9 cellular contexts compared by ENCODE assay signal in genomic region chr14:92728781-92729364, GRCh38. TPM values are rescaled to one million over a fixed set of nuclear protein-coding genes. Genes with fewer than 3 reads are reported as not detected.
A peak's percentile ranks its signal among the peaks of the same experiment; 100 is the strongest.
DNase-seq lines count a peak whose midpoint lies in the region; ATAC-seq and FAIRE-seq lines count a peak whose summit lies in the region.
"Had no signal": no experiment of that assay in that cellular context is flagged by ENCODE, and none has a peak within 500 bp of the region (broad histone marks: within the 10 kb centered on the region; RNA-seq: fewer than 3 reads in every experiment).

No MANE protein-coding gene starts in this region.

- FAIRE-seq in RCC 7860 (lab: Jason Lieb, UNC), result peak; percentile 47
- FAIRE-seq: A204.1 had no signal

- H3K4me3 ChIP-seq in H7 (ENCODE audit: insufficient read depth, low read depth, low read length), result no peak overlapping the region

- peaks cover 6% of the 10 kb centered on the region for H3K36me3 ChIP-seq in H7 (replicated peaks; ENCODE audit: control insufficient read depth, insufficient read depth, low read length)

- ATAC-seq in HG02642 (IDR thresholded peaks at IDR 0.05; ENCODE audit: poor library complexity, unreplicated experiment), result peak; percentile 79

- H3K27me3 ChIP-seq in H7 (ENCODE audit: control insufficient read depth, insufficient read depth, low read length), result no peaks in the 10 kb centered on the region

- DNase-seq in DMS153 (lab: John Stamatoyannopoulos, UW) (peak; percentile 39), DMS153 treated with DMSO at 0.1 percent for 48 hours (lab: John Stamatoyannopoulos, UW; ENCODE audit: unreplicated experiment) (no peak), RCC 7860 (ENCODE audit: low spot score) (peak; percentile 76), kidney glomerular epithelial cell (lab: John Stamatoyannopoulos, UW) (peak; percentile 32), H7 (no peak), NCI-H524 treated with DMSO at 0.1 percent for 48 hours (lab: John Stamatoyannopoulos, UW) (no peak), OCI-M2 (lab: John Stamatoyannopoulos, UW; ENCODE audit: unreplicated experiment) (no peak)

RNA-seq across cellular contexts. Expression of gene LGMN, which starts 19.6 kb away (rescaled TPM):
- 57.4 and 60.6 TPM in 2 replicates for total RNA-seq in H7 (2014; rRNA removed; shearing (Covaris generic))

Comparison
In these comparisons a context has a peak if more than half of its experiments do, and no peak if none do; other contexts are left out.
1. DNase-seq: peak in DMS153 (single experiment), RCC 7860 (single experiment) and kidney glomerular epithelial cell (single experiment); none in DMS153 treated with DMSO at 0.1 percent for 48 hours (single experiment), H7 (single experiment), NCI-H524 treated with DMSO at 0.1 percent for 48 hours (single experiment) and OCI-M2 (single experiment).